ENCODE assay signal across 15 cellular contexts in the genomic region with DNA sequence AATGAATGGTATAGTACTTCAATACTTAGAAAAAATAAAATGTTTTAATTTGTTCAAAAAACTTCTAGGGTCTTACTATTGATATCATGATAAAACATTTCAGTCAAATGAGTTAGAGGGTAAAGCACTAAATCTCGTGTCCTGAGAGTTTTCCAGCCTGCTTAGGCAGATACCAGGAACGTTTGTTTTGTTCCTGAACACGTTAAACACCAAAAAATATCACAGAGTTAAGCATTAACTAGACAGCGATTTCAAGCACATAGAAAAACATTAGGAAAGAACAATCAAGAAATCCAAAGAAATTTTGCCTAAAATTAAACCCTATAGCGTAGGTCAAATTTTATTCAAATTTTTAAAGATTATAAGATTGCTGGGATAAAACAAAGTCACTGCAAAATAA.
DNase-seq lines count a peak whose midpoint lies in the region; ATAC-seq and TF ChIP-seq lines count a peak whose summit lies in the region.
"Had no signal": no experiment of that assay in that cellular context is flagged by ENCODE, and none has a peak within 500 bp of the region (broad histone marks: within the 10 kb centered on the region; RNA-seq: fewer than 3 reads in every experiment).

No MANE protein-coding gene starts in this region.

- TF ChIP-seq POLR2A in body of pancreas (IDR thresholded peaks at IDR 0.05) = no peak

- no peak overlapping the region for H3K9ac ChIP-seq in liver (ENCODE audit: low read depth in 1 of 2, low read length in 2 of 2)
- H3K9ac ChIP-seq: KMS-11 had no signal

- peak; percentile 84 for ATAC-seq in body of pancreas
- ATAC-seq in GM18868 (IDR thresholded peaks at IDR 0.05; ENCODE audit: unreplicated experiment) = no peak
- ATAC-seq in GM21717 (IDR thresholded peaks at IDR 0.05; ENCODE audit: unreplicated experiment) = no peak

- H3K27me3 ChIP-seq in body of pancreas (no peaks in the 10 kb centered on the region), liver (ENCODE audit: control insufficient read depth in 4 of 4, insufficient read depth in 4 of 4, low read length in 3 of 4) (no peaks in the 10 kb centered on the region)
- H3K27me3 ChIP-seq: BE2C had no signal

- intact Hi-C loops in body of pancreas (cut with DNase I) = no loop called here

- H3K36me3 ChIP-seq in body of pancreas (replicated peaks in 1 of 2; ENCODE audit: insufficient read depth in 1 of 2, low read depth in 2 of 2) (no peaks in the 10 kb centered on the region), liver (ENCODE audit: control insufficient read depth in 4 of 4, insufficient read depth in 3 of 4, low read depth in 1 of 4, low read length in 3 of 4) (no peaks in the 10 kb centered on the region)
- H3K36me3 ChIP-seq: BE2C, HAP-1 had no signal

- TF ChIP-seq RAD21 in liver (IDR thresholded peaks at IDR 0.05) = peak; percentile 32 to 45

- TF ChIP-seq CTCF in body of pancreas (IDR thresholded peaks at IDR 0.05) (no peak), liver (IDR thresholded peaks at IDR 0.05; ENCODE audit: low read depth, low read length, missing input control) (no peak)

- H3K4me3 ChIP-seq in body of pancreas (no peak overlapping the region), liver (ENCODE audit: low read depth in 1 of 3, low read length in 3 of 3) (no peak overlapping the region)
- H3K4me3 ChIP-seq: HAP-1 had no signal

- H3K4me1 ChIP-seq in body of pancreas (peaks cover 36% of the 10 kb centered on the region), liver (ENCODE audit: control insufficient read depth in 4 of 4, insufficient read depth in 4 of 4, low read length in 3 of 4) (peaks cover 4 to 10% (median 5%) of the 10 kb centered on the region in 4 donors)
- H3K4me1 ChIP-seq: BE2C, HAP-1 had no signal

- DNase-seq in DMS53 (lab: John Stamatoyannopoulos, UW) (peak; percentile 77), body of pancreas (peak in 1 of 4 donors; percentile 13), renal cortical epithelial cell (ENCODE audit: low read depth) (peak; percentile 50), HT-29 (ENCODE audit: low spot score) (no peak)
- DNase-seq: BE2C; CD4-positive, alpha-beta memory T cell; DMS153; GF-D8; GOT3 had no signal

- H3K9me3 ChIP-seq in body of pancreas (no peaks in the 10 kb centered on the region), liver (ENCODE audit: control insufficient read depth in 4 of 4, low read length in 3 of 4) (no peaks in the 10 kb centered on the region)
- H3K9me3 ChIP-seq: BE2C, HAP-1 had no signal

- H3K27ac ChIP-seq in body of pancreas (peak overlapping the region in 3 of 4 donors; percentile 41 to 65 (median 46)), liver (ENCODE audit: low read depth in 1 of 2, low read length in 2 of 2) (peak overlapping the region; percentile 54 to 61)
- H3K27ac ChIP-seq: C4-2B, KMS-11 had no signal

- WGBS in body of pancreas, 2 donors = 15 to 16% methylated on average over 5 of the region's 5 CpGs
- 31% methylated on average over 5 of the region's 5 CpGs for WGBS in liver

TF ChIP-seq in liver, 16 proteins besides CTCF, POLR2A, EP300 and RAD21:
- no peak for TF ChIP-seq FOXA1 (IDR thresholded peaks at IDR 0.05)
- no peak for TF ChIP-seq EGR1 (IDR thresholded peaks at IDR 0.05; ENCODE audit: low read depth in 2 of 2)
- TF ChIP-seq NR2F2 (IDR thresholded peaks at IDR 0.05) = no peak
- TF ChIP-seq SP1 (IDR thresholded peaks at IDR 0.05) = peak; percentile 42
- peak in 1 of 2 donors; percentile 22 for TF ChIP-seq RXRA (IDR thresholded peaks at IDR 0.05)
- TF ChIP-seq HNF4A (conservative IDR thresholded peaks at IDR 0.05) = peak; percentile 17 to 33
- peak; percentile 47 for TF ChIP-seq ZBTB33 (IDR thresholded peaks at IDR 0.05)
- no peak for TF ChIP-seq HNF4G (IDR thresholded peaks at IDR 0.05)
- TF ChIP-seq, protein P1, sequence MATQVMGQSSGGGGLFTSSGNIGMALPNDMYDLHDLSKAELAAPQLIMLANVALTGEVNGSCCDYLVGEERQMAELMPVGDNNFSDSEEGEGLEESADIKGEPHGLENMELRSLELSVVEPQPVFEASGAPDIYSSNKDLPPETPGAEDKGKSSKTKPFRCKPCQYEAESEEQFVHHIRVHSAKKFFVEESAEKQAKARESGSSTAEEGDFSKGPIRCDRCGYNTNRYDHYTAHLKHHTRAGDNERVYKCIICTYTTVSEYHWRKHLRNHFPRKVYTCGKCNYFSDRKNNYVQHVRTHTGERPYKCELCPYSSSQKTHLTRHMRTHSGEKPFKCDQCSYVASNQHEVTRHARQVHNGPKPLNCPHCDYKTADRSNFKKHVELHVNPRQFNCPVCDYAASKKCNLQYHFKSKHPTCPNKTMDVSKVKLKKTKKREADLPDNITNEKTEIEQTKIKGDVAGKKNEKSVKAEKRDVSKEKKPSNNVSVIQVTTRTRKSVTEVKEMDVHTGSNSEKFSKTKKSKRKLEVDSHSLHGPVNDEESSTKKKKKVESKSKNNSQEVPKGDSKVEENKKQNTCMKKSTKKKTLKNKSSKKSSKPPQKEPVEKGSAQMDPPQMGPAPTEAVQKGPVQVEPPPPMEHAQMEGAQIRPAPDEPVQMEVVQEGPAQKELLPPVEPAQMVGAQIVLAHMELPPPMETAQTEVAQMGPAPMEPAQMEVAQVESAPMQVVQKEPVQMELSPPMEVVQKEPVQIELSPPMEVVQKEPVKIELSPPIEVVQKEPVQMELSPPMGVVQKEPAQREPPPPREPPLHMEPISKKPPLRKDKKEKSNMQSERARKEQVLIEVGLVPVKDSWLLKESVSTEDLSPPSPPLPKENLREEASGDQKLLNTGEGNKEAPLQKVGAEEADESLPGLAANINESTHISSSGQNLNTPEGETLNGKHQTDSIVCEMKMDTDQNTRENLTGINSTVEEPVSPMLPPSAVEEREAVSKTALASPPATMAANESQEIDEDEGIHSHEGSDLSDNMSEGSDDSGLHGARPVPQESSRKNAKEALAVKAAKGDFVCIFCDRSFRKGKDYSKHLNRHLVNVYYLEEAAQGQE (IDR thresholded peaks at IDR 0.05) = no peak
- peak; percentile 49 for TF ChIP-seq YY1 (IDR thresholded peaks at IDR 0.05)
- no peak for TF ChIP-seq TAF1 (conservative IDR thresholded peaks at IDR 0.05)
- TF ChIP-seq GABPA (IDR thresholded peaks at IDR 0.05 in 1 of 2, conservative IDR thresholded peaks at IDR 0.05 in 1 of 2) = no peak
